In genomic region chr5:113514263-113514590, GRCh38 we compare ENCODE assay signal across 8 cellular contexts. TPM values are rescaled to one million over a fixed set of nuclear protein-coding genes. Genes with fewer than 3 reads are reported as not detected.
DNase-seq lines count a peak whose midpoint lies in the region; ATAC-seq and TF ChIP-seq lines count a peak whose summit lies in the region.

No MANE protein-coding gene starts in this region.

- H3K4me3 Mint-ChIP-seq in T-helper 17 cell: peak overlapping the region; percentile 95

- H3K9me3 ChIP-seq in right atrium auricular region: no peaks in the 10 kb centered on the region
- no peaks in the 10 kb centered on the region for H3K9me3 ChIP-seq in T-helper 17 cell (ENCODE audit: control insufficient read depth, low read length, poor library complexity, severe bottlenecking)
- H3K9me3 ChIP-seq in skeletal muscle satellite cell (replicated peaks; ENCODE audit: low read length): no peaks in the 10 kb centered on the region

- H3K4me1 ChIP-seq in right atrium auricular region (peaks cover 0 to 27% of the 10 kb centered on the region in 2 donors), skeletal muscle satellite cell (ENCODE audit: control insufficient read depth, insufficient read depth, low read length) (peaks cover 12% of the 10 kb centered on the region)

- ATAC-seq in Right ventricle myocardium inferior: no peak
- no peak for ATAC-seq in T-helper 17 cell

- TF ChIP-seq CTCF in right atrium auricular region (IDR thresholded peaks at IDR 0.05): no peak

- H3K4me3 ChIP-seq in right atrium auricular region (peak overlapping the region; percentile 74 to 78), skeletal muscle satellite cell (ENCODE audit: low read length) (peak overlapping the region; percentile 89)

- H3K9ac ChIP-seq in skeletal muscle satellite cell (ENCODE audit: low read depth, low read length): peak overlapping the region; percentile 97

- peak overlapping the region; percentile 96 for H3K27ac ChIP-seq in right atrium auricular region

- no peak for DNase-seq in right atrium auricular region (ENCODE audit: low spot score)
- DNase-seq in Right ventricle myocardium inferior (ENCODE audit: missing footprints): no peak
- DNase-seq in T-helper 17 cell: no peak
- DNase-seq in globus pallidus (ENCODE audit: low spot score): peak; percentile 27
- DNase-seq in DMS153 treated with DMSO at 0.1 percent for 48 hours (lab: John Stamatoyannopoulos, UW; ENCODE audit: unreplicated experiment): no peak
- no peak for DNase-seq in stimulated activated naive CD4-positive, alpha-beta T cell (lab: John Stamatoyannopoulos, UW)
- DNase-seq in epidermal melanocyte (ENCODE audit: insufficient read length, low spot score): no peak

- peaks cover 24% of the 10 kb centered on the region for H3K4me1 Mint-ChIP-seq in T-helper 17 cell

- H3K36me3 Mint-ChIP-seq in T-helper 17 cell (ENCODE audit: low read depth): no peaks in the 10 kb centered on the region

- H3K36me3 ChIP-seq in right atrium auricular region: no peaks in the 10 kb centered on the region
- H3K36me3 ChIP-seq in skeletal muscle satellite cell (ENCODE audit: insufficient read depth, low read length): no peaks in the 10 kb centered on the region

- H3K27me3 ChIP-seq in right atrium auricular region: no peaks in the 10 kb centered on the region
- H3K27me3 ChIP-seq in skeletal muscle satellite cell (ENCODE audit: control insufficient read depth, insufficient read depth, low read length): no peaks in the 10 kb centered on the region

- H3K4me2 ChIP-seq in skeletal muscle satellite cell (ENCODE audit: low read length): peak overlapping the region; percentile 94

- H3K27me3 Mint-ChIP-seq in T-helper 17 cell: peaks cover 13% of the 10 kb centered on the region

- intact Hi-C loops in Right ventricle myocardium inferior (cut with DNase I): loop anchor here (5.0 kb wide), 1 partner anchor 517 kb away; no protein-coding TSS in a partner anchor

- peak overlapping the region; percentile 91 for H3K27ac Mint-ChIP-seq in T-helper 17 cell

RNA-seq across cellular contexts. Expression of gene YTHDC2, which starts 0.7 kb away (rescaled TPM):
- total RNA-seq in right atrium auricular region (10 to 100 TPM in 1 of 2 donors, 1 to 10 TPM in 1; 7.8 to 12.1 TPM), Right ventricle myocardium inferior (12.6 TPM), T-helper 17 cell (10 to 100 TPM; 42.5 to 46.9 TPM)
- 17.5 and 17.7 TPM in 2 replicates for total RNA-seq in skeletal muscle satellite cell (2012; rRNA removed)

RNA-seq across cellular contexts. Expression of gene MCC, which starts 26.0 kb away (rescaled TPM):
- total RNA-seq in right atrium auricular region (10 to 100 TPM; 28.8 to 31.7 TPM), Right ventricle myocardium inferior (31.9 TPM), T-helper 17 cell (1 to 10 TPM; 2.2 to 4.4 TPM)
- 11.1 and 23.1 TPM in 2 replicates for total RNA-seq in skeletal muscle satellite cell (2012; rRNA removed)
